Comparison of ENCODE assay signal across 1 cellular context in genomic region chr13:51583875-51584730, GRCh38.
TF ChIP-seq lines count a peak whose summit lies in the region.

TSS of gene WDFY2 (plus strand) at chr13:51584462. CDS start at chr13:51584688, 226 bp downstream.

TF ChIP-seq in GM12878, 131 proteins besides CTCF, POLR2A, EP300 and RAD21 (continued from another document and continues in another):
- TF ChIP-seq CEBPZ (IDR thresholded peaks at IDR 0.05; ENCODE audit: low read depth, low read length) = no peak
- no peak for TF ChIP-seq HDAC6 (IDR thresholded peaks at IDR 0.05; ENCODE audit: unreplicated experiment)
- no peak for TF ChIP-seq BACH1 (IDR thresholded peaks at IDR 0.05; ENCODE audit: borderline replicate concordance)
- TF ChIP-seq EZH2 (IDR thresholded peaks at IDR 0.05; ENCODE audit: borderline replicate concordance, control insufficient read depth, low read depth, low read length) = no peak
- no peak for TF ChIP-seq GABPA (IDR thresholded peaks at IDR 0.05; ENCODE audit: low read depth)
- no peak for TF ChIP-seq NFXL1 (IDR thresholded peaks at IDR 0.05; ENCODE audit: borderline replicate concordance)
- no peak for TF ChIP-seq BCLAF1 (IDR thresholded peaks at IDR 0.05)
- TF ChIP-seq E4F1 (IDR thresholded peaks at IDR 0.05; ENCODE audit: borderline replicate concordance, partially characterized antibody) = peak; percentile 75
- no peak for TF ChIP-seq ZNF622 (IDR thresholded peaks at IDR 0.05)
- no peak for TF ChIP-seq ZBTB33 (IDR thresholded peaks at IDR 0.05)
- no peak for TF ChIP-seq NR2C1 (IDR thresholded peaks at IDR 0.05)
- peak; percentile 86; the same call in 1 of the 2 replicates for TF ChIP-seq RCOR1 (conservative IDR thresholded peaks at IDR 0.05; ENCODE audit: low read depth, low read length)
- TF ChIP-seq EED (IDR thresholded peaks at IDR 0.05; ENCODE audit: low read depth) = peak; percentile 93
- TF ChIP-seq PAX5 (IDR thresholded peaks at IDR 0.05; ENCODE audit: borderline replicate concordance, low read depth, low read length) = peak; percentile 54; the same call in 1 of the 2 replicates
- peak; percentile 81; the same call in 1 of the 2 replicates for TF ChIP-seq NBN (IDR thresholded peaks at IDR 0.05)
- 0 out of 2 replicates have a peak, but pooled peaks have one; percentile 40 for TF ChIP-seq POLR2AphosphoS2 (IDR thresholded peaks at IDR 0.05; ENCODE audit: low read depth, low read length)
- TF ChIP-seq CBFB (IDR thresholded peaks at IDR 0.05; ENCODE audit: low read depth) = peak; percentile 13; the same call in 1 of the 2 replicates
- TF ChIP-seq JUND (IDR thresholded peaks at IDR 0.05; ENCODE audit: low read depth, low read length) = no peak
- no peak; the same call in 1 of the 2 replicates for TF ChIP-seq LARP7 (IDR thresholded peaks at IDR 0.05)
- no peak for TF ChIP-seq JUNB (IDR thresholded peaks at IDR 0.05)
- TF ChIP-seq SKIL (IDR thresholded peaks at IDR 0.05; ENCODE audit: low read depth, poor library complexity, severe bottlenecking) = no peak
- peak; percentile 96 to 97 for TF ChIP-seq IKZF2 (IDR thresholded peaks at IDR 0.05)
- no peak for TF ChIP-seq ATF7 (IDR thresholded peaks at IDR 0.05; ENCODE audit: low read depth)
- TF ChIP-seq ZNF687 (IDR thresholded peaks at IDR 0.05) = peak; percentile 58
- TF ChIP-seq SP1 (IDR thresholded peaks at IDR 0.05; ENCODE audit: low read depth, low read length) = peak; percentile 53
- TF ChIP-seq ATF2 (IDR thresholded peaks at IDR 0.05; ENCODE audit: low read length) = no peak
- no peak for TF ChIP-seq NFIC (IDR thresholded peaks at IDR 0.05; ENCODE audit: low read depth, low read length)
- no peak for TF ChIP-seq REST (IDR thresholded peaks at IDR 0.05; ENCODE audit: low read depth, low read length)
- TF ChIP-seq SMAD1 (IDR thresholded peaks at IDR 0.05; ENCODE audit: low read depth, partially characterized antibody) = no peak
